In genomic region chr1:12448746-12449177, GRCh38 we compare ENCODE assay signal across 9 cellular contexts.
DNase-seq lines count a peak whose midpoint lies in the region; ATAC-seq and TF ChIP-seq lines count a peak whose summit lies in the region.
"Had no signal": no experiment of that assay in that cellular context is flagged by ENCODE, and none has a peak within 500 bp of the region (broad histone marks: within the 10 kb centered on the region; RNA-seq: fewer than 3 reads in every experiment).

No MANE protein-coding gene starts in this region.

- no peaks in the 10 kb centered on the region for H3K9me3 Mint-ChIP-seq in activated T-cell treated with anti-CD3 and anti-CD28 coated beads, Interleukin-2, amount 50 U/mL, for 72 hours
- H3K9me3 Mint-ChIP-seq in central memory CD8-positive, alpha-beta T cell = no peaks in the 10 kb centered on the region

- no peak overlapping the region for H2BK120ac ChIP-seq in mesendoderm (ENCODE audit: low read depth, low read length)

- H3K79me1 ChIP-seq in mesendoderm (ENCODE audit: low read length) = no peaks in the 10 kb centered on the region

- no peak overlapping the region for H2BK15ac ChIP-seq in mesendoderm (replicated peaks; ENCODE audit: low read depth)

- no peak overlapping the region for H3K56ac ChIP-seq in mesendoderm (ENCODE audit: low read length)

- peaks cover 74% of the 10 kb centered on the region for H3K4me1 Mint-ChIP-seq in activated T-cell treated with anti-CD3 and anti-CD28 coated beads, Interleukin-2, amount 50 U/mL, for 72 hours (ENCODE audit: low read depth)
- H3K4me1 Mint-ChIP-seq in central memory CD8-positive, alpha-beta T cell = peaks cover 50% of the 10 kb centered on the region

- H4K5ac ChIP-seq in mesendoderm (ENCODE audit: low read length) = no peak overlapping the region

- no peak overlapping the region for H3K23ac ChIP-seq in mesendoderm (ENCODE audit: low read length)

- H2AK5ac ChIP-seq in mesendoderm (ENCODE audit: low read length) = no peak overlapping the region

- no peak for TF ChIP-seq CTCF in upper lobe of left lung (IDR thresholded peaks at IDR 0.05)

- H3K18ac ChIP-seq in mesendoderm (ENCODE audit: low read length) = no peak overlapping the region

- no peaks in the 10 kb centered on the region for H3K27me3 ChIP-seq in mesendoderm (ENCODE audit: insufficient read depth, low read length, poor library complexity)
- no peaks in the 10 kb centered on the region for H3K27me3 ChIP-seq in upper lobe of left lung

- H3K4me3 ChIP-seq in mesendoderm (ENCODE audit: low read length) (no peak overlapping the region), upper lobe of left lung (no peak overlapping the region)

- no peak for TF ChIP-seq POLR2A in upper lobe of left lung (IDR thresholded peaks at IDR 0.05)

- no peak overlapping the region for H3K9ac ChIP-seq in mesendoderm (ENCODE audit: low read length)

- no peak overlapping the region for H3K4ac ChIP-seq in mesendoderm (ENCODE audit: low read depth, low read length)

- H3K4me1 ChIP-seq in mesendoderm (ENCODE audit: control insufficient read depth, low read depth, low read length) (peaks cover 5% of the 10 kb centered on the region), upper lobe of left lung (peaks cover 58 to 65% (median 62%) of the 10 kb centered on the region in 4 donors)

- DNase-seq in activated T-cell treated with anti-CD3 and anti-CD28 coated beads, Interleukin-2, amount 50 U/mL, for 72 hours = no peak
- DNase-seq in activated T-cell treated with anti-CD3 and anti-CD28 coated beads for 4 hours (no peak), mesendoderm (peak; percentile 80), upper lobe of left lung (peak in 1 of 2 donors; percentile 30), MV-4-11 (lab: John Stamatoyannopoulos, UW) (no peak), NCI-H1092 treated with DMSO at 0.1 percent for 48 hours (lab: John Stamatoyannopoulos, UW) (no peak), NCI-H2081 treated with DMSO at 0.1 percent for 48 hours (lab: John Stamatoyannopoulos, UW) (no peak)
- no peak for DNase-seq in central memory CD8-positive, alpha-beta T cell (ENCODE audit: low spot score in 2 of 2)

- no peak overlapping the region for H3K27ac ChIP-seq in mesendoderm (ENCODE audit: low read depth, low read length)
- peak overlapping the region; percentile 67 to 86 (median 74) for H3K27ac ChIP-seq in upper lobe of left lung
- H3K27ac ChIP-seq: C4-2B had no signal

- no peak overlapping the region for H3K4me2 ChIP-seq in mesendoderm (ENCODE audit: low read length)

- peak overlapping the region; percentile 71 to 81 for H3K4me3 Mint-ChIP-seq in activated T-cell treated with anti-CD3 and anti-CD28 coated beads, Interleukin-2, amount 50 U/mL, for 72 hours
- H3K4me3 Mint-ChIP-seq in central memory CD8-positive, alpha-beta T cell = peak overlapping the region; percentile 79

- peak overlapping the region; percentile 77 for H3K27ac Mint-ChIP-seq in activated T-cell treated with anti-CD3 and anti-CD28 coated beads, Interleukin-2, amount 50 U/mL, for 72 hours
- H3K27ac Mint-ChIP-seq in central memory CD8-positive, alpha-beta T cell (ENCODE audit: low read depth) = peak overlapping the region; percentile 87

- no peak for ATAC-seq in activated T-cell treated with anti-CD3 and anti-CD28 coated beads, Interleukin-2, amount 50 U/mL, for 72 hours (replicated peaks in 1 of 2)
- ATAC-seq in central memory CD8-positive, alpha-beta T cell (replicated peaks; ENCODE audit: extremely low read depth, poor library complexity, severe bottlenecking) = no peak
- ATAC-seq in upper lobe of left lung (ENCODE audit: low FRiP score in 2 of 2) = peak; percentile 42 to 70

- no peaks in the 10 kb centered on the region for H3K9me3 ChIP-seq in upper lobe of left lung

- H3K36me3 ChIP-seq in mesendoderm (ENCODE audit: control insufficient read depth, insufficient read depth, low read length) = no peaks in the 10 kb centered on the region
- H3K36me3 ChIP-seq in upper lobe of left lung = no peaks in the 10 kb centered on the region

- no peak overlapping the region for H4K8ac ChIP-seq in mesendoderm (ENCODE audit: low read depth, low read length)

- no peaks in the 10 kb centered on the region for H3K27me3 Mint-ChIP-seq in activated T-cell treated with anti-CD3 and anti-CD28 coated beads, Interleukin-2, amount 50 U/mL, for 72 hours (ENCODE audit: low read depth)
- no peaks in the 10 kb centered on the region for H3K27me3 Mint-ChIP-seq in central memory CD8-positive, alpha-beta T cell

- peaks cover 7% of the 10 kb centered on the region in 2 donors for H3K36me3 Mint-ChIP-seq in activated T-cell treated with anti-CD3 and anti-CD28 coated beads, Interleukin-2, amount 50 U/mL, for 72 hours (ENCODE audit: insufficient read depth in 2 of 2)
- peaks cover 11% of the 10 kb centered on the region for H3K36me3 Mint-ChIP-seq in central memory CD8-positive, alpha-beta T cell (ENCODE audit: insufficient read depth)

- no CpG with 5 or more reads among the region's 3 CpGs for WGBS in mesendoderm (ENCODE audit: extremely low coverage, insufficient coverage, low lambda C conversion rate)
- 51 to 76% methylated on average over 3 of the region's 3 CpGs for WGBS in upper lobe of left lung, 2 donors

- H2BK5ac ChIP-seq in mesendoderm (ENCODE audit: low read length) = no peak overlapping the region

- no peaks in the 10 kb centered on the region for H3K79me2 ChIP-seq in mesendoderm (ENCODE audit: control insufficient read depth, insufficient read depth, low read length)

- TF ChIP-seq EP300 in upper lobe of left lung (IDR thresholded peaks at IDR 0.05) = no peak

Comparison
In these comparisons a context has a peak if more than half of its experiments do, and no peak if none do; other contexts are left out.
1. ATAC-seq: peak in upper lobe of left lung (2 of 2); none in activated T-cell treated with anti-CD3 and anti-CD28 coated beads, Interleukin-2, amount 50 U/mL, for 72 hours (0 of 2) and central memory CD8-positive, alpha-beta T cell (single experiment).